In genomic region chr10:112842832-112843360, GRCh38 we compare ENCODE assay signal across 9 cellular contexts.
DNase-seq lines count a peak whose midpoint lies in the region; ATAC-seq, FAIRE-seq and TF ChIP-seq lines count a peak whose summit lies in the region.
"Had no signal": no experiment of that assay in that cellular context is flagged by ENCODE, and none has a peak within 500 bp of the region (broad histone marks: within the 10 kb centered on the region; RNA-seq: fewer than 3 reads in every experiment).

No MANE protein-coding gene starts in this region.

- DNase-seq in M059J (ENCODE audit: low read depth) (peak; percentile 6), natural killer cell (no peak), GOT3 (lab: John Stamatoyannopoulos, UW) (no peak), H54 (ENCODE audit: insufficient read length, low spot score) (no peak)
- no peak for DNase-seq in activated T-cell treated with anti-CD3 and anti-CD28 coated beads, Interleukin-2, amount 50 U/mL, for 24 hours
- DNase-seq: H7 had no signal

- H3K27me3 Mint-ChIP-seq in nephron (ENCODE audit: low read depth) (no peaks in the 10 kb centered on the region), natural killer cell (ENCODE audit: low read depth in 2 of 2) (no peaks in the 10 kb centered on the region)
- no peaks in the 10 kb centered on the region for H3K27me3 Mint-ChIP-seq in activated T-cell treated with anti-CD3 and anti-CD28 coated beads, Interleukin-2, amount 50 U/mL, for 24 hours

- H3K27ac Mint-ChIP-seq in nephron (peak overlapping the region; percentile 46 to 78 (median 67)), natural killer cell (no peak overlapping the region)
- H3K27ac Mint-ChIP-seq in activated T-cell treated with anti-CD3 and anti-CD28 coated beads, Interleukin-2, amount 50 U/mL, for 24 hours = no peak overlapping the region

- peaks cover 14% of the 10 kb centered on the region for H3K9me3 Mint-ChIP-seq in nephron
- H3K9me3 Mint-ChIP-seq in natural killer cell = peaks cover 2 to 7% of the 10 kb centered on the region in 2 donors
- H3K9me3 Mint-ChIP-seq in activated T-cell treated with anti-CD3 and anti-CD28 coated beads, Interleukin-2, amount 50 U/mL, for 24 hours = peaks cover 32% of the 10 kb centered on the region

- H3K36me3 Mint-ChIP-seq in nephron (ENCODE audit: low read depth) = peaks cover 12% of the 10 kb centered on the region
- peaks cover 8% of the 10 kb centered on the region for H3K36me3 Mint-ChIP-seq in natural killer cell
- H3K36me3 Mint-ChIP-seq in activated T-cell treated with anti-CD3 and anti-CD28 coated beads, Interleukin-2, amount 50 U/mL, for 24 hours (ENCODE audit: low read depth) = peaks cover 16% of the 10 kb centered on the region

- ATAC-seq in GM19025 (IDR thresholded peaks at IDR 0.05; ENCODE audit: low read depth, unreplicated experiment) (peak; percentile 96), HG02588 (IDR thresholded peaks at IDR 0.05; ENCODE audit: unreplicated experiment) (peak; percentile 94), natural killer cell (no peak)

- H3K4me1 Mint-ChIP-seq in nephron = peaks cover 25% of the 10 kb centered on the region
- H3K4me1 Mint-ChIP-seq in natural killer cell = no peaks in the 10 kb centered on the region
- H3K4me1 Mint-ChIP-seq in activated T-cell treated with anti-CD3 and anti-CD28 coated beads, Interleukin-2, amount 50 U/mL, for 24 hours (ENCODE audit: low read depth) = no peaks in the 10 kb centered on the region

- no peak for TF ChIP-seq CTCF in nephron (IDR thresholded peaks at IDR 0.05; ENCODE audit: unreplicated experiment in 3 of 3)
- TF ChIP-seq CTCF in natural killer cell (IDR thresholded peaks at IDR 0.05) = no peak

- H3K4me3 Mint-ChIP-seq in nephron (no peak overlapping the region), natural killer cell (no peak overlapping the region)
- H3K4me3 Mint-ChIP-seq in activated T-cell treated with anti-CD3 and anti-CD28 coated beads, Interleukin-2, amount 50 U/mL, for 24 hours = no peak overlapping the region

- no peak for FAIRE-seq in H54 (lab: Jason Lieb, UNC)

- TF ChIP-seq POLR2A in H54 (IDR thresholded peaks at IDR 0.05; ENCODE audit: low read depth, low read length) = no peak

- intact Hi-C loops in natural killer cell (cut with micrococcal nuclease) = no loop called here

Comparison
In these comparisons a context has a peak if more than half of its experiments do, and no peak if none do; other contexts are left out.
1. ATAC-seq: peak in GM19025 (single experiment) and HG02588 (single experiment); none in natural killer cell (0 of 3).
2. H3K27ac Mint-ChIP-seq: peak in nephron (3 of 3); none in natural killer cell (0 of 2) and activated T-cell treated with anti-CD3 and anti-CD28 coated beads, Interleukin-2, amount 50 U/mL, for 24 hours (single experiment).